ENCODE assay signal across 25 cellular contexts in genomic region chr9:91379461-91379860, GRCh38.
"Had no signal": no experiment of that assay in that cellular context is flagged by ENCODE, and none has a peak within 500 bp of the region (broad histone marks: within the 10 kb centered on the region; RNA-seq: fewer than 3 reads in every experiment).

No MANE protein-coding gene starts in this region.

- ATAC-seq: esophagus mucosa; right lobe of liver; stimulated activated memory B cell treated with anti-CD40 and anti-IgM and Interleukin-4, amounts not matched to agents 10 μg/mL and 1 μg/mL and 100 μg/mL, for 72 hours; stimulated activated naive CD8-positive, alpha-beta T cell treated with anti-CD3 and anti-CD28 coated beads, Interleukin-15, amount 100 ng/mL, for 72 hours had no signal

- H3K27ac ChIP-seq: left ventricle myocardium inferior, ovary, right lobe of liver, skin epidermis, suprapubic skin, tibial artery, VCaP had no signal

- H3K27me3 Mint-ChIP-seq: progenitor cell of endocrine pancreas; stimulated activated memory B cell treated with anti-CD40 and anti-IgM and Interleukin-4, amounts not matched to agents 10 μg/mL and 1 μg/mL and 100 μg/mL, for 72 hours had no signal

- H3K4me3 ChIP-seq: adrenal gland, left ventricle myocardium inferior, lung, ovary, right lobe of liver, skin epidermis, suprapubic skin, tibial artery had no signal

- H3K9me3 ChIP-seq: adrenal gland, left ventricle myocardium inferior, right lobe of liver, suprapubic skin, tibial artery had no signal

- H3K27ac Mint-ChIP-seq: activated naive CD8-positive, alpha-beta T cell; progenitor cell of endocrine pancreas; stimulated activated memory B cell treated with anti-CD40 and anti-IgM and Interleukin-4, amounts not matched to agents 10 μg/mL and 1 μg/mL and 100 μg/mL, for 72 hours; stimulated activated naive CD8-positive, alpha-beta T cell treated with anti-CD3 and anti-CD28 coated beads, Interleukin-15, amount 100 ng/mL, for 72 hours; T-helper 1 cell treated with Interleukin-12 subunit alpha and Interleukin-12 subunit beta and Interleukin-4 antibody, amounts not matched to agents 30 μg/mL and 1 μg/mL, for 36 hours had no signal

- H3K27me3 ChIP-seq: adrenal gland, ovary, right lobe of liver, suprapubic skin, tibial artery had no signal

- DNase-seq: activated CD4-positive, alpha-beta T cell treated with anti-CD3 and anti-CD28 coated beads for 4 hours; activated CD4-positive, alpha-beta T cell treated with anti-CD3 and anti-CD28 coated beads, Interleukin-2, amount 50 U/mL, for 4 hours; activated CD8-positive, alpha-beta memory T cell treated with anti-CD3 and anti-CD28 coated beads for 24 hours; activated effector memory CD4-positive, alpha-beta T cell treated with Interleukin-2 at 50 U/mL for 16 hours; activated naive CD4-positive, alpha-beta T cell treated with Interleukin-2 at 50 U/mL for 16 hours; caudate nucleus; islet precursor cell; left ventricle myocardium inferior; ovary; right lobe of liver; stimulated activated CD4-positive, alpha-beta T cell treated with anti-CD3 and anti-CD28 coated beads, Interleukin-4, amount 100 ng/mL, for 4 hours; stimulated activated CD8-positive, alpha-beta memory T cell treated with anti-CD3 and anti-CD28 coated beads, Interleukin-4, amount 100 ng/mL, for 48 hours; stimulated activated naive CD8-positive, alpha-beta T cell treated with anti-CD3 and anti-CD28 coated beads, Interleukin-15, amount 100 ng/mL, for 72 hours; T-helper 9 cell; tibial artery had no signal

- H3K4me3 Mint-ChIP-seq: activated naive CD8-positive, alpha-beta T cell; stimulated activated memory B cell treated with anti-CD40 and anti-IgM and Interleukin-4, amounts not matched to agents 10 μg/mL and 1 μg/mL and 100 μg/mL, for 72 hours; stimulated activated naive CD8-positive, alpha-beta T cell treated with anti-CD3 and anti-CD28 coated beads, Interleukin-15, amount 100 ng/mL, for 72 hours; T-helper 1 cell treated with Interleukin-12 subunit alpha and Interleukin-12 subunit beta and Interleukin-4 antibody, amounts not matched to agents 30 μg/mL and 1 μg/mL, for 36 hours had no signal

- H3K4me1 Mint-ChIP-seq: stimulated activated memory B cell treated with anti-CD40 and anti-IgM and Interleukin-4, amounts not matched to agents 10 μg/mL and 1 μg/mL and 100 μg/mL, for 72 hours had no signal

- H3K36me3 ChIP-seq: adrenal gland, left ventricle myocardium inferior, ovary, right lobe of liver, suprapubic skin, tibial artery had no signal

- H3K4me1 ChIP-seq: tibial artery had no signal
